In the genomic region with DNA sequence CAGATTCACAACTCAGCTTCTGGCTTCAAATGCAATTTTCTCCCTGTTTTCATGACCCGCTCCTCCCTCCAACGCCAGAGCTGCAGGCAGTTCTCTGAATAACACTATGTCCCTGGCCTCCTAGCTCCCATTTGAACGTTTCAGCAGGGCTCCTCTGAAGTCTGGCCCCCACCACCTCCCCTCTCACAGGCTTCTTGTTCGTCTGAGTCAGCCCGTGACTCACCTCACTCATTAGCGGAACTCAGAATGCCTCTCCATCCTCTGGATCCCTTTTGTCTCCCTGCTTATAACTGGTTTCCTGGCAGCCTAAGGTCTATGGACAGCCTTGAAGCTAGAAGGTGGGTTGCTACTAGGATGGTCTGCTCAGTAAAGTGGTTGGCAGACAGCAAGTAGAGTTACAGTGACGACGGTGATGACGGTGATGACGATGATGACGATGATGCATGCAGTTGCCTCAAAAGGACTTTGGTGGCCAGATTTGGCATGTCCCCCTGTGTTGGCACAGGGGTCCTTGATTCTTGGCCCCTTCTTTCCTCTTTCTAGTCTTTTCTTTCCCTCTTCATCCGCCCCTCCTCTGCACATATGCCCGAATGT, we compare ENCODE assay signal across 10 cellular contexts.
DNase-seq lines count a peak whose midpoint lies in the region; ATAC-seq and TF ChIP-seq lines count a peak whose summit lies in the region.
"Had no signal": no experiment of that assay in that cellular context is flagged by ENCODE, and none has a peak within 500 bp of the region (broad histone marks: within the 10 kb centered on the region; RNA-seq: fewer than 3 reads in every experiment).

No MANE protein-coding gene starts in this region.

- peak overlapping the region; percentile 67 for H3K4me2 ChIP-seq in IMR-90 (ENCODE audit: low read depth, low read length)
- no peak overlapping the region for H3K4me2 ChIP-seq in Karpas-422 (ENCODE audit: low read depth, low read length, poor library complexity, severe bottlenecking)

- TF ChIP-seq CTCF in IMR-90 (conservative IDR thresholded peaks at IDR 0.05; ENCODE audit: low read depth, low read length) = no peak
- TF ChIP-seq CTCF in osteocyte (IDR thresholded peaks at IDR 0.05) = no peak

- no peaks in the 10 kb centered on the region for H3K36me3 ChIP-seq in IMR-90 (ENCODE audit: control insufficient read depth, insufficient read depth, low read length)
- H3K36me3 ChIP-seq in HAP-1 (replicated peaks) = no peaks in the 10 kb centered on the region
- no peaks in the 10 kb centered on the region for H3K36me3 ChIP-seq in Karpas-422 (ENCODE audit: insufficient read depth, low read length)

- H3K9ac ChIP-seq in IMR-90 (ENCODE audit: low read depth, low read length) = peak overlapping the region; percentile 18; the same call in 1 of the 2 replicates
- H3K9ac ChIP-seq in Karpas-422 (ENCODE audit: low read length) = no peak overlapping the region

- peak overlapping the region; percentile 93 for H3K18ac ChIP-seq in IMR-90 (ENCODE audit: low read depth, low read length)

- no peaks in the 10 kb centered on the region for H3K27me3 ChIP-seq in IMR-90 (ENCODE audit: control insufficient read depth, insufficient read depth, low read length)
- no peaks in the 10 kb centered on the region for H3K27me3 ChIP-seq in HAP-1 (ENCODE audit: low read depth)
- no peaks in the 10 kb centered on the region for H3K27me3 ChIP-seq in Karpas-422 (ENCODE audit: low read length)

- H3K27ac Mint-ChIP-seq in osteocyte (ENCODE audit: unreplicated experiment) = peak overlapping the region; percentile 15
- H3K27ac Mint-ChIP-seq: naive B cell, T-cell had no signal

- H3K9me3 ChIP-seq in IMR-90 (ENCODE audit: control insufficient read depth, insufficient read depth, low read length) (no peaks in the 10 kb centered on the region), HAP-1 (no peaks in the 10 kb centered on the region), Karpas-422 (ENCODE audit: low read length) (no peaks in the 10 kb centered on the region)

- H4K5ac ChIP-seq in IMR-90 (ENCODE audit: low read depth, low read length) = peak overlapping the region; percentile 95

- H4K20me1 ChIP-seq in IMR-90 (ENCODE audit: insufficient read depth, low read length) = 0 out of 2 replicates have a peak, but pooled peaks cover 3% of the 10 kb centered on the region
- H4K20me1 ChIP-seq in Karpas-422 (ENCODE audit: insufficient read depth, low read depth, low read length) = no peaks in the 10 kb centered on the region

- peak; percentile 98 for DNase-seq in Daoy (ENCODE audit: low read depth)
- DNase-seq in IMR-90 = peak; percentile 97
- DNase-seq in dedifferentiated amniotic fluid mesenchymal stem cell (ENCODE audit: extremely low spot score) = peak; percentile 76
- no peak for DNase-seq in osteocyte (ENCODE audit: extremely low spot score, unreplicated experiment)
- no peak for DNase-seq in HAP-1 (ENCODE audit: low spot score in 2 of 2)
- DNase-seq in germinal center (ENCODE audit: low spot score) = no peak
- no peak for DNase-seq in Karpas-422
- DNase-seq: naive B cell had no signal

- intact Hi-C loops in IMR-90 (cut with micrococcal nuclease) = no loop called here

- ATAC-seq in IMR-90 (ENCODE audit: low read depth) (peak; percentile 90), HG03571 (IDR thresholded peaks at IDR 0.05; ENCODE audit: unreplicated experiment) (no peak)
- ATAC-seq: T-cell had no signal

- H3K79me1 ChIP-seq in IMR-90 (ENCODE audit: low read depth in 1 of 2, low read length in 2 of 2) = no peaks in the 10 kb centered on the region

- dilution Hi-C loops in IMR-90 (cut with HindIII; ENCODE audit: low sequenced_read_pairs, unreplicated experiment) = no loop called here

- peak; percentile 33 for TF ChIP-seq RAD21 in IMR-90 (IDR thresholded peaks at IDR 0.05; ENCODE audit: low read length)

- no TSS peak for BruUV-seq in IMR-90 (replicated peaks; lab: Mats Ljungman, UMichigan)

- H2BK20ac ChIP-seq in IMR-90 (ENCODE audit: low read depth, low read length) = peak overlapping the region; percentile 91

- peaks cover 22% of the 10 kb centered on the region for H3K4me1 Mint-ChIP-seq in osteocyte (ENCODE audit: unreplicated experiment)
- H3K4me1 Mint-ChIP-seq: naive B cell, T-cell had no signal

- 29% methylated on average over 4 of the region's 13 CpGs; no CpG with 5 or more reads in 1 of the 2 experiments for WGBS in IMR-90 (ENCODE audit: extremely low coverage in 2 of 2, insufficient read length in 1 of 2), 2 experiments

- H2AFZ ChIP-seq in IMR-90 (replicated peaks; ENCODE audit: low read length, poor library complexity) (peak overlapping the region; percentile 87), Karpas-422 (ENCODE audit: low read length) (no peak overlapping the region)

- CTCF ChIA-PET in IMR-90 (lab: Yijun Ruan, JAX) = no interaction called here

- no peak overlapping the region for H3K4me3 ChIP-seq in IMR-90 (ENCODE audit: insufficient read depth, low read depth, low read length)
- no peak overlapping the region for H3K4me3 ChIP-seq in HAP-1
- no peak overlapping the region for H3K4me3 ChIP-seq in Karpas-422 (ENCODE audit: low read length)

- no peaks in the 10 kb centered on the region for H3K9me2 ChIP-seq in Karpas-422 (replicated peaks; ENCODE audit: insufficient read depth, low read length)

- peak overlapping the region; percentile 81 for H2AK9ac ChIP-seq in IMR-90 (replicated peaks; ENCODE audit: low read depth, low read length, poor library complexity)

- peak overlapping the region; percentile 99 for H2AK5ac ChIP-seq in IMR-90 (ENCODE audit: low read depth, low read length)

- no peak overlapping the region for H3K4me3 Mint-ChIP-seq in osteocyte (ENCODE audit: unreplicated experiment)
- H3K4me3 Mint-ChIP-seq: naive B cell, T-cell had no signal

- peak overlapping the region; percentile 88 for H2BK5ac ChIP-seq in IMR-90 (ENCODE audit: low read depth, low read length, poor library complexity, severe bottlenecking)

- no peaks in the 10 kb centered on the region for H3K79me2 ChIP-seq in Karpas-422 (ENCODE audit: low read length)

- peak overlapping the region; percentile 93 for H2BK120ac ChIP-seq in IMR-90 (ENCODE audit: low read depth, low read length)

- peaks cover 11% of the 10 kb centered on the region for H3K9me1 ChIP-seq in IMR-90 (ENCODE audit: insufficient read depth, low read length)

- POLR2A ChIA-PET in IMR-90 (lab: Charles Lee; ENCODE audit: unreplicated experiment) = no interaction called here

- H3K36me3 Mint-ChIP-seq in osteocyte (ENCODE audit: unreplicated experiment) = no peaks in the 10 kb centered on the region
- H3K36me3 Mint-ChIP-seq: T-cell had no signal

- H3K27me3 Mint-ChIP-seq in osteocyte (ENCODE audit: unreplicated experiment) = no peaks in the 10 kb centered on the region

- H3K4ac ChIP-seq in IMR-90 (ENCODE audit: low read depth, low read length) = peak overlapping the region; percentile 93

- in situ Hi-C loops in IMR-90 (cut with MboI; ENCODE audit: low sequenced_read_pairs) (no loop called here), HAP-1 (cut with MboI; ENCODE audit: low sequenced_read_pairs) (no loop called here)

- H4K8ac ChIP-seq in IMR-90 (ENCODE audit: low read depth in 2 of 2, low read length in 2 of 2) = peak overlapping the region; percentile 53 to 77

- H3K9me3 Mint-ChIP-seq in osteocyte (ENCODE audit: unreplicated experiment) = no peaks in the 10 kb centered on the region
- H3K9me3 Mint-ChIP-seq: naive B cell, T-cell had no signal

- 0 out of 2 replicates have a peak overlapping the region, but pooled peaks have one; percentile 29 for H3K56ac ChIP-seq in IMR-90 (ENCODE audit: extremely low read depth, insufficient read depth, low read length)

- peak overlapping the region; percentile 86; the same call in 1 of the 2 replicates for H3K23ac ChIP-seq in IMR-90 (ENCODE audit: low read depth, low read length)

- H4K91ac ChIP-seq in IMR-90 (ENCODE audit: insufficient read depth, low read depth, low read length) = peak overlapping the region; percentile 96

- H3K27ac ChIP-seq in IMR-90 (ENCODE audit: insufficient read depth, low read length) (peak overlapping the region; percentile 73), Karpas-422 (ENCODE audit: low read length) (no peak overlapping the region)

- peak overlapping the region; percentile 89; the same call in 1 of the 2 replicates for H3K14ac ChIP-seq in IMR-90 (replicated peaks; ENCODE audit: low read depth, low read length)

- peak overlapping the region; percentile 89 for H2BK15ac ChIP-seq in IMR-90 (ENCODE audit: low read depth, low read length)

- TF ChIP-seq POLR2A in IMR-90 (IDR thresholded peaks at IDR 0.05; ENCODE audit: low read depth, low read length) = no peak

- H3K4me1 ChIP-seq in IMR-90 (ENCODE audit: control insufficient read depth, insufficient read depth, low read length) (peaks cover 12% of the 10 kb centered on the region), HAP-1 (no peaks in the 10 kb centered on the region), Karpas-422 (ENCODE audit: low read length) (no peaks in the 10 kb centered on the region)

TF ChIP-seq in IMR-90, 13 proteins besides CTCF, POLR2A, EP300 and RAD21:
- TF ChIP-seq MAFK (IDR thresholded peaks at IDR 0.05; ENCODE audit: low read depth, low read length) = no peak
- TF ChIP-seq, protein P1, sequence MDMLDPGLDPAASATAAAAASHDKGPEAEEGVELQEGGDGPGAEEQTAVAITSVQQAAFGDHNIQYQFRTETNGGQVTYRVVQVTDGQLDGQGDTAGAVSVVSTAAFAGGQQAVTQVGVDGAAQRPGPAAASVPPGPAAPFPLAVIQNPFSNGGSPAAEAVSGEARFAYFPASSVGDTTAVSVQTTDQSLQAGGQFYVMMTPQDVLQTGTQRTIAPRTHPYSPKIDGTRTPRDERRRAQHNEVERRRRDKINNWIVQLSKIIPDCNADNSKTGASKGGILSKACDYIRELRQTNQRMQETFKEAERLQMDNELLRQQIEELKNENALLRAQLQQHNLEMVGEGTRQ (IDR thresholded peaks at IDR 0.05; ENCODE audit: low read depth, low read length) = no peak
- peak; percentile 99 for TF ChIP-seq MAZ (IDR thresholded peaks at IDR 0.05; ENCODE audit: borderline replicate concordance, low read depth, low read length)
- no peak for TF ChIP-seq CHD1 (IDR thresholded peaks at IDR 0.05; ENCODE audit: low read depth, low read length)
- peak; percentile 97 for TF ChIP-seq FOS (IDR thresholded peaks at IDR 0.05; ENCODE audit: low read depth, low read length)

Comparison
In these comparisons a context has a peak if more than half of its experiments do, and no peak if none do; other contexts are left out.
1. DNase-seq: peak in Daoy (single experiment), IMR-90 (single experiment) and dedifferentiated amniotic fluid mesenchymal stem cell (single experiment); none in osteocyte (single experiment), HAP-1 (0 of 2), germinal center (single experiment) and Karpas-422 (single experiment).